ENCODE assay signal across 15 cellular contexts in genomic region chr2:121260370-121261154, GRCh38. TPM values are rescaled to one million over a fixed set of nuclear protein-coding genes. Genes with fewer than 3 reads are reported as not detected.
DNase-seq lines count a peak whose midpoint lies in the region; ATAC-seq, FAIRE-seq and TF ChIP-seq lines count a peak whose summit lies in the region.
"Had no signal": no experiment of that assay in that cellular context is flagged by ENCODE, and none has a peak within 500 bp of the region (broad histone marks: within the 10 kb centered on the region; RNA-seq: fewer than 3 reads in every experiment).

No MANE protein-coding gene starts in this region.

- 59 to 73% methylated on average over 10 to 11 of the region's 12 CpGs for WGBS in thyroid gland, 2 donors

- H3K36me3 Mint-ChIP-seq in progenitor cell of endocrine pancreas (ENCODE audit: insufficient read depth): no peaks in the 10 kb centered on the region

- H3K27me3 Mint-ChIP-seq in progenitor cell of endocrine pancreas: peaks cover 26% of the 10 kb centered on the region

- TF ChIP-seq CTCF in thyroid gland (IDR thresholded peaks at IDR 0.05) (no peak), progenitor cell of endocrine pancreas (IDR thresholded peaks at IDR 0.05; ENCODE audit: unreplicated experiment) (no peak)

- H3K4me1 ChIP-seq in thyroid gland: peaks cover 49 to 60% of the 10 kb centered on the region in 2 donors
- H3K4me1 ChIP-seq: uterus had no signal

- H3K4me3 ChIP-seq in thyroid gland (replicated peaks in 1 of 3): no peak overlapping the region
- H3K4me3 ChIP-seq: uterus had no signal

- no peaks in the 10 kb centered on the region for H3K27me3 ChIP-seq in thyroid gland
- H3K27me3 ChIP-seq: uterus had no signal

- no peaks in the 10 kb centered on the region for H3K36me3 ChIP-seq in thyroid gland
- H3K36me3 ChIP-seq: uterus had no signal

- DNase-seq in Right ventricle myocardium inferior (ENCODE audit: missing footprints) (no peak), cardiac septum (ENCODE audit: low spot score) (no peak), NCI-H2196 treated with DMSO at 0.1 percent for 48 hours (lab: John Stamatoyannopoulos, UW; ENCODE audit: unreplicated experiment) (peak; percentile 88), thyroid gland (peak; percentile 91), retina (no peak), progenitor cell of endocrine pancreas (ENCODE audit: low spot score, unreplicated experiment) (no peak)
- no peak for DNase-seq in stimulated activated CD4-positive, alpha-beta T cell treated with anti-CD3 and anti-CD28 coated beads, Interleukin-15, amount 100 ng/mL, for 24 hours
- DNase-seq: activated CD4-positive, CD25-positive, alpha-beta regulatory T cell; DND-41; hippocampal formation; NK-92 treated with Interleukin-12 subunit alpha and Interleukin-12 subunit beta, amount 100 ng/mL, for 24 hours; nucleus accumbens; uterus had no signal

- intact Hi-C loops in Right ventricle myocardium inferior (cut with DNase I) (no loop called here), cardiac septum (cut with DNase I) (no loop called here), thyroid gland (cut with DNase I) (no loop called here)

- H3K9me3 Mint-ChIP-seq in progenitor cell of endocrine pancreas (ENCODE audit: low read depth): peaks cover 3% of the 10 kb centered on the region

- peak overlapping the region; percentile 78 to 85 (median 84) for H3K27ac ChIP-seq in thyroid gland
- H3K27ac ChIP-seq: uterus had no signal

- H3K4me3 Mint-ChIP-seq in progenitor cell of endocrine pancreas (ENCODE audit: low read depth): no peak overlapping the region

- no peak overlapping the region for H3K27ac Mint-ChIP-seq in progenitor cell of endocrine pancreas

- H3K9me3 ChIP-seq in thyroid gland: no peaks in the 10 kb centered on the region
- H3K9me3 ChIP-seq: uterus had no signal

- ATAC-seq in Right ventricle myocardium inferior: peak; percentile 61

- peak; percentile 68 for FAIRE-seq in islet of Langerhans (lab: Jason Lieb, UNC)

- H3K4me1 Mint-ChIP-seq in progenitor cell of endocrine pancreas (ENCODE audit: low read depth): no peaks in the 10 kb centered on the region

- TF ChIP-seq POLR2A in thyroid gland (IDR thresholded peaks at IDR 0.05): no peak

RNA-seq across cellular contexts. Expression of gene TFCP2L1, which starts 24.4 kb away (rescaled TPM):
- total RNA-seq in Right ventricle myocardium inferior: 0.30 TPM
- total RNA-seq in cardiac septum: 0.03 TPM
- 100 to 1,000 TPM in 3 of 4 donors, 10 to 100 TPM in 1; 97.4 to 188 (median 146) TPM for total RNA-seq in thyroid gland
- total RNA-seq in progenitor cell of endocrine pancreas: 0.78 and 0.86 TPM in 2 replicates
- total RNA-seq: lung microvascular endothelial cell had no signal

Comparison
In these comparisons a context has a peak if more than half of its experiments do, and no peak if none do; other contexts are left out.
1. DNase-seq: peak in NCI-H2196 treated with DMSO at 0.1 percent for 48 hours (single experiment) and thyroid gland (2 of 2); none in Right ventricle myocardium inferior (single experiment), cardiac septum (single experiment), retina (single experiment), stimulated activated CD4-positive, alpha-beta T cell treated with anti-CD3 and anti-CD28 coated beads, Interleukin-15, amount 100 ng/mL, for 24 hours (single experiment) and progenitor cell of endocrine pancreas (single experiment).
2. RNA of gene TFCP2L1, which starts 24.4 kb away (total RNA-seq): 97.4 to 188 TPM in thyroid gland; 0.78 to 0.86 TPM in progenitor cell of endocrine pancreas, 0.30 TPM in Right ventricle myocardium inferior (single experiment) and 0.03 TPM in cardiac septum (single experiment); every median in the first group is over 10 times any median in the second.